ENCODE assay signal across 23 cellular contexts in genomic region chr2:593354-594026, GRCh38.
DNase-seq lines count a peak whose midpoint lies in the region; ATAC-seq, FAIRE-seq and TF ChIP-seq lines count a peak whose summit lies in the region.
"Had no signal": no experiment of that assay in that cellular context is flagged by ENCODE, and none has a peak within 500 bp of the region (broad histone marks: within the 10 kb centered on the region; RNA-seq: fewer than 3 reads in every experiment).

No MANE protein-coding gene starts in this region.

- in situ Hi-C loops in K562 (cut with MboI): no loop called here
- in situ Hi-C loops in HepG2 (cut with HindIII; ENCODE audit: extremely low pct_ligation_motif_present, low pct_unique_long_range_greater_than_20kb): no loop called here

- no peak overlapping the region for H4K8ac ChIP-seq in neuronal stem cell (ENCODE audit: low read depth, low read length)

- TF ChIP-seq RAD21 in K562 (CRISPR knock-in tag; conservative IDR thresholded peaks at IDR 0.05 in 1 of 2, IDR thresholded peaks at IDR 0.05 in 1 of 2) (no peak), HepG2 (CRISPR knock-in tag; IDR thresholded peaks at IDR 0.05) (no peak)

- intact Hi-C loops in K562 (cut with micrococcal nuclease): no loop called here
- intact Hi-C loops in HepG2 (cut with micrococcal nuclease; ENCODE audit: unreplicated experiment): no loop called here

- FAIRE-seq in K562 (lab: Jason Lieb, UNC) (no peak), HepG2 (lab: Jason Lieb, UNC) (no peak)
- FAIRE-seq: A549, GM12891, GM18507, H54 had no signal

- no peak overlapping the region for H3K14ac ChIP-seq in neuronal stem cell (ENCODE audit: low read length)

- H3K79me1 ChIP-seq in neuronal stem cell (ENCODE audit: low read depth, low read length): no peaks in the 10 kb centered on the region

- TF ChIP-seq POLR2A in K562 (conservative IDR thresholded peaks at IDR 0.05) (no peak), HepG2 (IDR thresholded peaks at IDR 0.05; ENCODE audit: insufficient read depth in 1 of 2, low read depth in 2 of 2, low read length in 2 of 2) (no peak)

- H2BK5ac ChIP-seq in neuronal stem cell (ENCODE audit: low read length): no peak overlapping the region

- H4K91ac ChIP-seq in neuronal stem cell (ENCODE audit: low read depth, low read length, poor library complexity): no peak overlapping the region

- CTCF ChIA-PET in K562 (lab: Yijun Ruan, JAX; ENCODE audit: low intra/inter-chr PET ratio) (interaction anchor here (0.6 kb wide), 1 partner anchor 94 kb away, joined by 3 read pairs; no protein-coding TSS in a partner anchor), HepG2 (lab: Yijun Ruan, JAX; ENCODE audit: low intra/inter-chr PET ratio, low total read pairs) (no interaction called here)

- 7% methylated on average over 10 of the region's 17 CpGs for WGBS in K562 (ENCODE audit: insufficient coverage, low coverage, missing lambda C conversion rate)
- WGBS in HepG2 (ENCODE audit: low lambda C conversion rate): 40% methylated on average over 17 of the region's 17 CpGs
- WGBS in neuronal stem cell (ENCODE audit: extremely low coverage in 2 of 2, insufficient read length in 2 of 2, insufficient replicate concordance in 1 of 2), 2 donors: no CpG with 5 or more reads among the region's 17 CpGs

- H2BK12ac ChIP-seq in neuronal stem cell (ENCODE audit: low read length): no peak overlapping the region

- no peak overlapping the region for H3K27ac ChIP-seq in K562 (ENCODE audit: extremely low read depth, low read depth, low read length)
- no peak overlapping the region for H3K27ac ChIP-seq in HepG2 (ENCODE audit: extremely low read length, insufficient read depth, low read length)
- H3K27ac ChIP-seq in neuronal stem cell (replicated peaks; ENCODE audit: low read length): no peak overlapping the region
- H3K27ac ChIP-seq: A549 had no signal

- H2AK5ac ChIP-seq in neuronal stem cell (ENCODE audit: low read depth, low read length): no peak overlapping the region

- no peak for TF ChIP-seq CTCF in K562 (IDR thresholded peaks at IDR 0.05 in 2 of 3, conservative IDR thresholded peaks at IDR 0.05 in 1 of 3; ENCODE audit: insufficient read depth in 2 of 3, low read depth in 1 of 3, low read length in 3 of 3)
- TF ChIP-seq CTCF in HepG2 (CRISPR knock-in tag; IDR thresholded peaks at IDR 0.05): no peak

- peaks cover 17 to 55% of the 10 kb centered on the region in 2 experiments; a peak in 4 of 5 replicates for H3K27me3 ChIP-seq in K562 (ENCODE audit: control insufficient read depth in 2 of 2, insufficient read depth in 2 of 2, low read length in 2 of 2)
- H3K27me3 ChIP-seq in HepG2 (ENCODE audit: control insufficient read depth in 1 of 2, insufficient read depth in 2 of 2, low read length in 2 of 2): peaks cover 13 to 78% of the 10 kb centered on the region in 2 experiments
- H3K27me3 ChIP-seq in neuronal stem cell (ENCODE audit: control insufficient read depth in 3 of 3, insufficient read depth in 3 of 3, low read depth in 1 of 3, low read length in 3 of 3): no peaks in the 10 kb centered on the region

- BruUV-seq in K562 (replicated peaks; lab: Mats Ljungman, UMichigan) (no TSS peak), HepG2 (replicated peaks; lab: Mats Ljungman, UMichigan) (no TSS peak)

- H4K20me1 ChIP-seq in K562 (replicated peaks; ENCODE audit: control insufficient read depth, insufficient read depth, low read length): no peaks in the 10 kb centered on the region
- H4K20me1 ChIP-seq in HepG2 (ENCODE audit: insufficient read depth, low read length): no peaks in the 10 kb centered on the region

- no peak overlapping the region for H3K23ac ChIP-seq in neuronal stem cell (ENCODE audit: low read depth, low read length, poor library complexity)

- no peak for DNase-seq in K562 (ENCODE audit: extremely low read depth in 1 of 4, low spot score in 3 of 4)
- no peak for DNase-seq in HepG2 (ENCODE audit: low spot score)
- no peak for DNase-seq in neuronal stem cell (ENCODE audit: low spot score)
- DNase-seq in iPS-NIHi7 (ENCODE audit: extremely low spot score): no peak
- DNase-seq in HT-29 (ENCODE audit: low spot score): no peak
- no peak for DNase-seq in AG08395 (ENCODE audit: low spot score)
- no peak for DNase-seq in middle frontal gyrus (ENCODE audit: extremely low spot score, low spot score)
- DNase-seq: 8988T; ACHN; C1 segment of cervical spinal cord; Calu3; CD4-positive, alpha-beta memory T cell; COR-L47; DMS53; DMS79 treated with DMSO at 0.1 percent for 48 hours; GF-D8; GOT3; HFFc6 had no signal

- H3K4me3 ChIP-seq in K562 (no peak overlapping the region), HepG2 (replicated peaks in 1 of 3; ENCODE audit: insufficient read depth in 1 of 3, low read depth in 2 of 3, low read length in 3 of 3) (no peak overlapping the region), neuronal stem cell (ENCODE audit: low read length in 2 of 2) (no peak overlapping the region)
- H3K4me3 ChIP-seq: A549, HAP-1 had no signal

- no peak overlapping the region for H3K4me2 ChIP-seq in K562 (ENCODE audit: insufficient read depth, low read length)
- no peak overlapping the region for H3K4me2 ChIP-seq in HepG2 (ENCODE audit: low read depth, low read length)
- no peak overlapping the region for H3K4me2 ChIP-seq in neuronal stem cell (ENCODE audit: insufficient read depth, low read length, poor library complexity, severe bottlenecking)
- H3K4me2 ChIP-seq: A549 had no signal

- H3K9me1 ChIP-seq in K562 (ENCODE audit: control insufficient read depth, insufficient read depth, low read length): no peaks in the 10 kb centered on the region

- TF ChIP-seq EP300 in K562 (IDR thresholded peaks at IDR 0.05; ENCODE audit: low read length) (no peak), HepG2 (IDR thresholded peaks at IDR 0.05; ENCODE audit: low read depth in 2 of 2, low read length in 2 of 2) (no peak), HepG2 (CRISPR knock-in tag; IDR thresholded peaks at IDR 0.05; ENCODE audit: borderline replicate concordance) (no peak)

- peak overlapping the region; percentile 77 for H3K18ac ChIP-seq in neuronal stem cell (ENCODE audit: low read length)

- H3K36me3 ChIP-seq in K562 (ENCODE audit: control insufficient read depth, insufficient read depth, low read length): no peaks in the 10 kb centered on the region
- H3K36me3 ChIP-seq in HepG2 (replicated peaks in 1 of 2; ENCODE audit: control insufficient read depth in 1 of 2, insufficient read depth in 2 of 2, low read length in 2 of 2): no peaks in the 10 kb centered on the region
- H3K36me3 ChIP-seq in neuronal stem cell (replicated peaks in 1 of 2; ENCODE audit: control insufficient read depth in 2 of 2, insufficient read depth in 2 of 2, low read length in 2 of 2): no peaks in the 10 kb centered on the region
- H3K36me3 ChIP-seq: HAP-1 had no signal

- no peak overlapping the region for H2BK15ac ChIP-seq in neuronal stem cell (ENCODE audit: low read length)

- ATAC-seq in K562: no peak
- peak; percentile 52 for ATAC-seq in HepG2
- ATAC-seq: A549 had no signal

- H3K79me2 ChIP-seq in K562 (ENCODE audit: control insufficient read depth, insufficient read depth, low read length) (no peaks in the 10 kb centered on the region), HepG2 (ENCODE audit: insufficient read depth, low read length) (no peaks in the 10 kb centered on the region)

- no peak overlapping the region for H3K4ac ChIP-seq in neuronal stem cell (ENCODE audit: low read length)

- POLR2A ChIA-PET in K562 (lab: Yijun Ruan, JAX) (no interaction called here), HepG2 (lab: Yijun Ruan, JAX) (no interaction called here)

- H3K4me1 ChIP-seq in K562 (replicated peaks in 1 of 2; ENCODE audit: control insufficient read depth in 2 of 2, insufficient read depth in 2 of 2, low read length in 2 of 2) (no peaks in the 10 kb centered on the region), HepG2 (ENCODE audit: insufficient read depth, low read length) (no peaks in the 10 kb centered on the region), neuronal stem cell (ENCODE audit: control insufficient read depth in 2 of 2, insufficient read depth in 1 of 2, low read depth in 1 of 2, low read length in 2 of 2) (no peaks in the 10 kb centered on the region)
- H3K4me1 ChIP-seq: A549, HAP-1 had no signal

- H3K9me3 ChIP-seq in K562 (replicated peaks; ENCODE audit: control insufficient read depth, insufficient read depth, low read depth, low read length) (no peaks in the 10 kb centered on the region), HepG2 (ENCODE audit: low read length) (no peaks in the 10 kb centered on the region), neuronal stem cell (replicated peaks in 1 of 2; ENCODE audit: control insufficient read depth in 2 of 2, insufficient read depth in 1 of 2, low read depth in 1 of 2, low read length in 2 of 2) (peaks cover 0 to 5% of the 10 kb centered on the region in 2 donors)
- H3K9me3 ChIP-seq: A549, HAP-1 had no signal

- no peak overlapping the region for H3K9ac ChIP-seq in K562 (ENCODE audit: insufficient read depth in 1 of 2, low read depth in 2 of 2, low read length in 2 of 2)
- H3K9ac ChIP-seq in HepG2 (ENCODE audit: insufficient read depth, low read depth, low read length): no peak overlapping the region
- H3K9ac ChIP-seq in neuronal stem cell (ENCODE audit: low read depth, low read length, poor library complexity): no peak overlapping the region

- H2AFZ ChIP-seq in K562 (ENCODE audit: low read depth, low read length) (no peak overlapping the region), HepG2 (ENCODE audit: low read length) (no peak overlapping the region), neuronal stem cell (ENCODE audit: low read length) (no peak overlapping the region)

- no peak overlapping the region for H2BK120ac ChIP-seq in neuronal stem cell (ENCODE audit: low read depth, low read length)

TF ChIP-seq in K562, 482 proteins besides CTCF, POLR2A, EP300 and RAD21:
- TF ChIP-seq PML (IDR thresholded peaks at IDR 0.05; ENCODE audit: low read length) (no peak), RFX1 (IDR thresholded peaks at IDR 0.05) (peak; percentile 65)

TF ChIP-seq in HepG2, 621 proteins besides CTCF, POLR2A, EP300 and RAD21 (continues in another document):
- TF ChIP-seq ZNF232 (CRISPR knock-in tag; IDR thresholded peaks at IDR 0.05; ENCODE audit: borderline replicate concordance) (no peak), BHLHE40 (IDR thresholded peaks at IDR 0.05; ENCODE audit: low read length) (no peak), TRIM24 (CRISPR knock-in tag; IDR thresholded peaks at IDR 0.05) (no peak), EEA1 (CRISPR knock-in tag; IDR thresholded peaks at IDR 0.05; ENCODE audit: borderline replicate concordance) (no peak), STAG1 (CRISPR knock-in tag; IDR thresholded peaks at IDR 0.05) (no peak), ZNF781 (CRISPR knock-in tag; IDR thresholded peaks at IDR 0.05; ENCODE audit: borderline replicate concordance, not compliant biosample characterization) (no peak), ZNF414 (CRISPR knock-in tag; IDR thresholded peaks at IDR 0.05) (no peak), MED1 (CRISPR knock-in tag; IDR thresholded peaks at IDR 0.05) (no peak)

Comparison
In these comparisons a context has a peak if more than half of its experiments do, and no peak if none do; other contexts are left out.
1. Of the 241 proteins assayed by ChIP-seq in both HepG2 and K562: peak only in HepG2: none; only in K562: RFX1; in both: none; in neither: 240.